Comparison of ENCODE assay signal across 31 cellular contexts in the genomic region with DNA sequence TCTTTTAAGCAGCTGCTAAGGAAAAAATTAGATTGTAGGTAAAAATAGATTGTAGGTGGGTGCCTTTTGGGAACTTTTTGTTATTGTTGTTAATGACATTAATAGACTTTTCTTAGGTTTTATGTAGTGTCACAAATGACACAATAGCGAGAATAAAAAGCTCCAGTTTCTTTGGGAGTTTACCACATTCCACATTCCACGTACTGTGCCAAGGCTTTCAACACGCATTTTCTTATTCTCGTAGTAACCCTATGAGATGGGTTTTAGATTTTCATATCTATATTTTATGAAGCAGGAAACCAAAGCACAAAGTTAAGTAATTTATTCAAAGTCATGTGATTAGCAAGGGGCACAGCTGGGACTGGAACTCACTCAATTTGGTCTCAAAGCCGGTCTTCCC.
"Had no signal": no experiment of that assay in that cellular context is flagged by ENCODE, and none has a peak within 500 bp of the region (broad histone marks: within the 10 kb centered on the region; RNA-seq: fewer than 3 reads in every experiment).

No MANE protein-coding gene starts in this region.

- H3K4me3 ChIP-seq: adrenal gland, body of pancreas, esophagus muscularis mucosa, gastrocnemius medialis had no signal

- H3K9me3 Mint-ChIP-seq: activated CD4-positive, alpha-beta memory T cell treated with anti-CD3 and anti-CD28 coated beads for 36 hours; activated CD4-positive, alpha-beta T cell treated with anti-CD3 and anti-CD28 coated beads, Interleukin-2, amount 10 ng/mL, durations not matched to agents 24 days and 14 days; activated naive CD4-positive, alpha-beta T cell treated with anti-CD3 and anti-CD28 coated beads for 36 hours; activated naive CD4-positive, alpha-beta T cell treated with anti-CD3 and anti-CD28 coated beads, Interleukin-2, amount 50 U/mL, for 24 hours; activated naive CD8-positive, alpha-beta T cell treated with anti-CD3 and anti-CD28 coated beads for 36 hours; activated naive CD8-positive, alpha-beta T cell treated with anti-CD3 and anti-CD28 coated beads, Interleukin-2, amount 50 U/mL, for 24 hours; activated T-helper 1 cell treated with anti-CD3 and anti-CD28 coated beads, Interleukin-12 subunit alpha, Interleukin-12 subunit beta, Interleukin-2, Interleukin-4 antibody, amounts not matched to agents 30 ng/mL and 10 ng/mL and 1 ng/mL, durations not matched to agents 14 hours and 24 hours and 36 hours; activated T-helper 2 cell treated with anti-CD3 and anti-CD28 coated beads, Interferon-gamma antibody, Interleukin-2, Interleukin-4, amounts not matched to agents 10 μg/mL and 5 μg/mL and 100 μg/mL, durations not matched to agents 14 hours and 24 hours and 36 hours; effector memory CD8-positive, alpha-beta T cell had no signal

- H3K36me3 ChIP-seq: adrenal gland, esophagus muscularis mucosa, gastrocnemius medialis had no signal

- DNase-seq: activated CD4-positive, alpha-beta memory T cell treated with anti-CD3 and anti-CD28 coated beads for 36 hours; activated CD4-positive, alpha-beta T cell treated with anti-CD3 and anti-CD28 coated beads for 36 hours; activated CD4-positive, alpha-beta T cell treated with anti-CD3 and anti-CD28 coated beads, Interleukin-2, amount 10 ng/mL, durations not matched to agents 24 days and 14 days; activated CD4-positive, CD25-positive, alpha-beta regulatory T cell; activated CD4-positive, CD25-positive, alpha-beta regulatory T cell treated with anti-CD3 and anti-CD28 coated beads, Interleukin-2, amount 50 U/mL, for 72 hours; activated CD8-positive, alpha-beta memory T cell treated with anti-CD3 and anti-CD28 coated beads, Interleukin-2, amount 10 ng/mL, durations not matched to agents 7 days and 5 days; activated CD8-positive, alpha-beta memory T cell treated with anti-CD3 and anti-CD28 coated beads, Interleukin-2, amount 50 U/mL, for 4 hours; activated CD8-positive, alpha-beta T cell treated with anti-CD3 and anti-CD28 coated beads, Interleukin-2, amount 10 ng/mL, durations not matched to agents 7 days and 5 days; activated effector memory CD4-positive, alpha-beta T cell treated with anti-CD3 and anti-CD28 coated beads, Interleukin-2, amount 50 U/mL, for 16 hours; activated naive CD4-positive, alpha-beta T cell treated with anti-CD3 and anti-CD28 coated beads for 36 hours; activated naive CD8-positive, alpha-beta T cell treated with anti-CD3 and anti-CD28 coated beads for 36 hours; activated naive CD8-positive, alpha-beta T cell treated with anti-CD3 and anti-CD28 coated beads, Interleukin-2, amount 50 U/mL, for 24 hours; activated T-cell treated with anti-CD3 and anti-CD28 coated beads, Interleukin-2, amount 50 U/mL, for 1 hour; activated T-cell treated with anti-CD3 and anti-CD28 coated beads, Interleukin-2, amount 50 U/mL, for 48 hours; adrenal gland; amygdala; aorta; body of pancreas; caudate nucleus; cortex of kidney; dermis blood vessel endothelial cell; effector CD4-positive, alpha-beta T cell; effector memory CD8-positive, alpha-beta T cell; erythroblast; foreskin keratinocyte; gastrocnemius medialis; T-helper 2 cell had no signal

- H3K27ac Mint-ChIP-seq: activated CD4-positive, alpha-beta memory T cell treated with anti-CD3 and anti-CD28 coated beads for 36 hours; activated CD4-positive, alpha-beta T cell treated with anti-CD3 and anti-CD28 coated beads for 36 hours; activated CD4-positive, alpha-beta T cell treated with anti-CD3 and anti-CD28 coated beads, Interleukin-2, amount 10 ng/mL, durations not matched to agents 24 days and 14 days; activated CD8-positive, alpha-beta memory T cell treated with anti-CD3 and anti-CD28 coated beads, Interleukin-2, amount 10 ng/mL, durations not matched to agents 7 days and 5 days; activated CD8-positive, alpha-beta T cell treated with anti-CD3 and anti-CD28 coated beads, Interleukin-2, amount 10 ng/mL, durations not matched to agents 7 days and 5 days; activated naive CD4-positive, alpha-beta T cell treated with anti-CD3 and anti-CD28 coated beads for 36 hours; activated naive CD4-positive, alpha-beta T cell treated with anti-CD3 and anti-CD28 coated beads, Interleukin-2, amount 50 U/mL, for 24 hours; activated naive CD8-positive, alpha-beta T cell treated with anti-CD3 and anti-CD28 coated beads for 36 hours; activated naive CD8-positive, alpha-beta T cell treated with anti-CD3 and anti-CD28 coated beads, Interleukin-2, amount 50 U/mL, for 24 hours; activated T-helper 1 cell treated with anti-CD3 and anti-CD28 coated beads, Interleukin-12 subunit alpha, Interleukin-12 subunit beta, Interleukin-2, Interleukin-4 antibody, amounts not matched to agents 30 ng/mL and 10 ng/mL and 1 ng/mL, durations not matched to agents 14 hours and 24 hours and 36 hours; activated T-helper 2 cell treated with anti-CD3 and anti-CD28 coated beads, Interferon-gamma antibody, Interleukin-2, Interleukin-4, amounts not matched to agents 10 μg/mL and 5 μg/mL and 100 μg/mL, durations not matched to agents 14 hours and 24 hours and 36 hours; effector memory CD8-positive, alpha-beta T cell had no signal

- H3K9me3 ChIP-seq: adrenal gland, body of pancreas, esophagus muscularis mucosa, gastrocnemius medialis had no signal

- H3K4me1 Mint-ChIP-seq: activated CD4-positive, alpha-beta T cell treated with anti-CD3 and anti-CD28 coated beads for 36 hours; activated CD4-positive, alpha-beta T cell treated with anti-CD3 and anti-CD28 coated beads, Interleukin-2, amount 10 ng/mL, durations not matched to agents 24 days and 14 days; activated CD8-positive, alpha-beta memory T cell treated with anti-CD3 and anti-CD28 coated beads, Interleukin-2, amount 10 ng/mL, durations not matched to agents 7 days and 5 days; activated naive CD4-positive, alpha-beta T cell treated with anti-CD3 and anti-CD28 coated beads, Interleukin-2, amount 50 U/mL, for 24 hours; activated naive CD8-positive, alpha-beta T cell treated with anti-CD3 and anti-CD28 coated beads for 36 hours; activated naive CD8-positive, alpha-beta T cell treated with anti-CD3 and anti-CD28 coated beads, Interleukin-2, amount 50 U/mL, for 24 hours had no signal

- ATAC-seq: activated CD4-positive, alpha-beta T cell treated with anti-CD3 and anti-CD28 coated beads for 36 hours; activated CD8-positive, alpha-beta memory T cell treated with anti-CD3 and anti-CD28 coated beads, Interleukin-2, amount 10 ng/mL, durations not matched to agents 7 days and 5 days; activated CD8-positive, alpha-beta T cell treated with anti-CD3 and anti-CD28 coated beads, Interleukin-2, amount 10 ng/mL, durations not matched to agents 7 days and 5 days; activated naive CD8-positive, alpha-beta T cell treated with anti-CD3 and anti-CD28 coated beads, Interleukin-2, amount 50 U/mL, for 24 hours; body of pancreas; effector memory CD8-positive, alpha-beta T cell; foreskin keratinocyte; gastrocnemius medialis had no signal

- H3K27me3 ChIP-seq: adrenal gland, body of pancreas, esophagus muscularis mucosa, foreskin keratinocyte, gastrocnemius medialis had no signal

- H3K27ac ChIP-seq: adrenal gland, body of pancreas, esophagus muscularis mucosa, foreskin keratinocyte, gastrocnemius medialis had no signal

- H3K4me1 ChIP-seq: adrenal gland, body of pancreas, esophagus muscularis mucosa, foreskin keratinocyte, gastrocnemius medialis had no signal

- H3K36me3 Mint-ChIP-seq: activated CD4-positive, alpha-beta memory T cell treated with anti-CD3 and anti-CD28 coated beads for 36 hours; activated CD8-positive, alpha-beta memory T cell treated with anti-CD3 and anti-CD28 coated beads, Interleukin-2, amount 10 ng/mL, durations not matched to agents 7 days and 5 days; activated naive CD4-positive, alpha-beta T cell treated with anti-CD3 and anti-CD28 coated beads, Interleukin-2, amount 50 U/mL, for 24 hours; activated naive CD8-positive, alpha-beta T cell treated with anti-CD3 and anti-CD28 coated beads for 36 hours had no signal

- H3K27me3 Mint-ChIP-seq: activated CD4-positive, alpha-beta T cell treated with anti-CD3 and anti-CD28 coated beads for 36 hours; activated CD4-positive, alpha-beta T cell treated with anti-CD3 and anti-CD28 coated beads, Interleukin-2, amount 10 ng/mL, durations not matched to agents 24 days and 14 days; activated CD8-positive, alpha-beta memory T cell treated with anti-CD3 and anti-CD28 coated beads, Interleukin-2, amount 10 ng/mL, durations not matched to agents 7 days and 5 days; activated naive CD4-positive, alpha-beta T cell treated with anti-CD3 and anti-CD28 coated beads, Interleukin-2, amount 50 U/mL, for 24 hours; activated naive CD8-positive, alpha-beta T cell treated with anti-CD3 and anti-CD28 coated beads for 36 hours; activated naive CD8-positive, alpha-beta T cell treated with anti-CD3 and anti-CD28 coated beads, Interleukin-2, amount 50 U/mL, for 24 hours had no signal

- H3K4me3 Mint-ChIP-seq: activated CD4-positive, alpha-beta memory T cell treated with anti-CD3 and anti-CD28 coated beads for 36 hours; activated CD4-positive, alpha-beta T cell treated with anti-CD3 and anti-CD28 coated beads for 36 hours; activated CD4-positive, alpha-beta T cell treated with anti-CD3 and anti-CD28 coated beads, Interleukin-2, amount 10 ng/mL, durations not matched to agents 24 days and 14 days; activated CD8-positive, alpha-beta memory T cell treated with anti-CD3 and anti-CD28 coated beads, Interleukin-2, amount 10 ng/mL, durations not matched to agents 7 days and 5 days; activated CD8-positive, alpha-beta T cell treated with anti-CD3 and anti-CD28 coated beads, Interleukin-2, amount 10 ng/mL, durations not matched to agents 7 days and 5 days; activated naive CD4-positive, alpha-beta T cell treated with anti-CD3 and anti-CD28 coated beads for 36 hours; activated naive CD4-positive, alpha-beta T cell treated with anti-CD3 and anti-CD28 coated beads, Interleukin-2, amount 50 U/mL, for 24 hours; activated naive CD8-positive, alpha-beta T cell treated with anti-CD3 and anti-CD28 coated beads for 36 hours; activated naive CD8-positive, alpha-beta T cell treated with anti-CD3 and anti-CD28 coated beads, Interleukin-2, amount 50 U/mL, for 24 hours; activated T-helper 1 cell treated with anti-CD3 and anti-CD28 coated beads, Interleukin-12 subunit alpha, Interleukin-12 subunit beta, Interleukin-2, Interleukin-4 antibody, amounts not matched to agents 30 ng/mL and 10 ng/mL and 1 ng/mL, durations not matched to agents 14 hours and 24 hours and 36 hours; effector memory CD8-positive, alpha-beta T cell had no signal
